Comparison of ENCODE assay signal across 9 cellular contexts in genomic region chr2:215950009-215950408, GRCh38.
DNase-seq lines count a peak whose midpoint lies in the region; ATAC-seq and TF ChIP-seq lines count a peak whose summit lies in the region.
"Had no signal": no experiment of that assay in that cellular context is flagged by ENCODE, and none has a peak within 500 bp of the region (broad histone marks: within the 10 kb centered on the region; RNA-seq: fewer than 3 reads in every experiment).

No MANE protein-coding gene starts in this region.

- H3K27ac Mint-ChIP-seq in stimulated activated memory B cell treated with anti-CD40 and anti-IgM and Interleukin-4, amounts not matched to agents 10 μg/mL and 1 μg/mL and 100 μg/mL, for 72 hours = no peak overlapping the region

- H3K27me3 ChIP-seq in RWPE2 (ENCODE audit: insufficient read depth, poor library complexity, severe bottlenecking) = no peaks in the 10 kb centered on the region

- no peaks in the 10 kb centered on the region for H3K9me3 ChIP-seq in RWPE2 (ENCODE audit: severe bottlenecking)

- H3K4me3 Mint-ChIP-seq in stimulated activated memory B cell treated with anti-CD40 and anti-IgM and Interleukin-4, amounts not matched to agents 10 μg/mL and 1 μg/mL and 100 μg/mL, for 72 hours = no peak overlapping the region
- H3K4me3 Mint-ChIP-seq: central memory CD8-positive, alpha-beta T cell had no signal

- peaks cover 56% of the 10 kb centered on the region for H3K36me3 Mint-ChIP-seq in stimulated activated memory B cell treated with anti-CD40 and anti-IgM and Interleukin-4, amounts not matched to agents 10 μg/mL and 1 μg/mL and 100 μg/mL, for 72 hours

- H3K27me3 Mint-ChIP-seq in stimulated activated memory B cell treated with anti-CD40 and anti-IgM and Interleukin-4, amounts not matched to agents 10 μg/mL and 1 μg/mL and 100 μg/mL, for 72 hours = no peaks in the 10 kb centered on the region
- H3K27me3 Mint-ChIP-seq: central memory CD8-positive, alpha-beta T cell had no signal

- no peak overlapping the region for H3K27ac ChIP-seq in RWPE2 (ENCODE audit: poor library complexity, severe bottlenecking)

- peaks cover 6% of the 10 kb centered on the region for H3K4me1 Mint-ChIP-seq in stimulated activated memory B cell treated with anti-CD40 and anti-IgM and Interleukin-4, amounts not matched to agents 10 μg/mL and 1 μg/mL and 100 μg/mL, for 72 hours
- H3K4me1 Mint-ChIP-seq: central memory CD8-positive, alpha-beta T cell had no signal

- TF ChIP-seq CTCF in RWPE2 (IDR thresholded peaks at IDR 0.05; ENCODE audit: poor library complexity, severe bottlenecking) (peak; percentile 83), fibroblast of pulmonary artery (IDR thresholded peaks at IDR 0.05; ENCODE audit: low read length, missing control alignments) (peak; percentile 64)

- peak; percentile 6 for DNase-seq in NCI-H345 (lab: John Stamatoyannopoulos, UW)
- DNase-seq in NCI-H345 treated with DMSO at 0.1 percent for 48 hours (lab: John Stamatoyannopoulos, UW; ENCODE audit: unreplicated experiment) = no peak
- DNase-seq in RWPE2 (ENCODE audit: low spot score) = no peak
- peak; percentile 64 for DNase-seq in fibroblast of pulmonary artery (ENCODE audit: low read depth)
- DNase-seq in NCI-H2081 treated with DMSO at 0.1 percent for 48 hours (lab: John Stamatoyannopoulos, UW) = no peak

- no peaks in the 10 kb centered on the region for H3K9me3 Mint-ChIP-seq in stimulated activated memory B cell treated with anti-CD40 and anti-IgM and Interleukin-4, amounts not matched to agents 10 μg/mL and 1 μg/mL and 100 μg/mL, for 72 hours
- H3K9me3 Mint-ChIP-seq: central memory CD8-positive, alpha-beta T cell had no signal

- ATAC-seq in GM19467 (IDR thresholded peaks at IDR 0.05; ENCODE audit: unreplicated experiment) = peak; percentile 87
- peak; percentile 91 for ATAC-seq in HG03432 (IDR thresholded peaks at IDR 0.05; ENCODE audit: unreplicated experiment)
- ATAC-seq in RWPE2 (ENCODE audit: low read depth) = peak; percentile 75
- ATAC-seq in stimulated activated memory B cell treated with anti-CD40 and anti-IgM and Interleukin-4, amounts not matched to agents 10 μg/mL and 1 μg/mL and 100 μg/mL, for 72 hours = peak; percentile 39

- H3K4me3 ChIP-seq in RWPE2 (ENCODE audit: severe bottlenecking) (no peak overlapping the region), fibroblast of pulmonary artery (replicated peaks; ENCODE audit: low read depth, low read length) (no peak overlapping the region)

- no peaks in the 10 kb centered on the region for H3K4me1 ChIP-seq in RWPE2 (ENCODE audit: insufficient read depth, poor library complexity, severe bottlenecking)

- 0 out of 2 replicates have a peak, but pooled peaks cover 6% of the 10 kb centered on the region for H3K36me3 ChIP-seq in RWPE2 (ENCODE audit: low read depth)

Comparison
In these comparisons a context has a peak if more than half of its experiments do, and no peak if none do; other contexts are left out.
1. DNase-seq: peak in NCI-H345 (single experiment) and fibroblast of pulmonary artery (single experiment); none in NCI-H345 treated with DMSO at 0.1 percent for 48 hours (single experiment), RWPE2 (single experiment) and NCI-H2081 treated with DMSO at 0.1 percent for 48 hours (single experiment).
2. ATAC-seq: peak in every context shown above with its lines; median percentile 91 in HG03432; 87 in GM19467; 75 in RWPE2; 39 in stimulated activated memory B cell treated with anti-CD40 and anti-IgM and Interleukin-4, amounts not matched to agents 10 μg/mL and 1 μg/mL and 100 μg/mL, for 72 hours.